24 cellular contexts compared by ENCODE assay signal in the genomic region with DNA sequence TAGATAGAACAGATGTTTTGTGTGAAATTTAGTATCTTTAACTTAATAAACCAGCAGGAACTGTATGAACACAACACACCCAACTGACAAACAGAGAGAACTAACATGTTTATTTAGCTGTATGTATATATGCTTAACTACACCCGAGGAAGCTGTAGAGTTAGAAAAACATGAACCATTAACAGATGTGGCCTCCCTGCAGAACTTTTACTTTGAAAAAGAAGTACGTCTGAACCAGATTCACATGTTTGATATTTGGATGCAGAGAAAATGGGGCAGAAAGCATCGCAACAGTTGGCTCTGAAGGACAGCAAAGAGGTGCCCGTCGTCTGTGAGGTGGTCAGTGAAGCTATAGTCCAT. TPM values are rescaled to one million over a fixed set of nuclear protein-coding genes. Genes with fewer than 3 reads are reported as not detected.
"Had no signal": no experiment of that assay in that cellular context is flagged by ENCODE, and none has a peak within 500 bp of the region (broad histone marks: within the 10 kb centered on the region; RNA-seq: fewer than 3 reads in every experiment).

A gene with protein sequence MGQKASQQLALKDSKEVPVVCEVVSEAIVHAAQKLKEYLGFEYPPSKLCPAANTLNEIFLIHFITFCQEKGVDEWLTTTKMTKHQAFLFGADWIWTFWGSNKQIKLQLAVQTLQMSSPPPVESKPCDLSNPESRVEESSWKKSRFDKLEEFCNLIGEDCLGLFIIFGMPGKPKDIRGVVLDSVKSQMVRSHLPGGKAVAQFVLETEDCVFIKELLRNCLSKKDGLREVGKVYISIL (plus strand): TSS at position 155 of the 360 bp plus-strand sequence. CDS start 116 bp downstream, at position 271.

- DNase-seq: activated B cell treated with CpG ODN at 0.5 μM for 24 hours; activated CD4-positive, alpha-beta memory T cell treated with anti-CD3 and anti-CD28 coated beads, Interleukin-2, amount 10 ng/mL, durations not matched to agents 7 days and 5 days; activated CD4-positive, alpha-beta T cell treated with anti-CD3 and anti-CD28 coated beads for 4 hours; activated naive CD4-positive, alpha-beta T cell treated with Interleukin-2 at 50 U/mL for 16 hours; activated naive CD8-positive, alpha-beta T cell treated with anti-CD3 and anti-CD28 coated beads, Interleukin-2, amount 10 ng/mL, durations not matched to agents 7 days and 5 days; activated T-cell treated with anti-CD3 and anti-CD28 coated beads, Interleukin-2, amount 50 U/mL, for 24 hours; amygdala; endodermal cell; foreskin fibroblast; glutamatergic neuron; hypothalamus; kidney; left ventricle myocardium inferior; mesenchymal stem cell; nucleus accumbens; right cardiac atrium; stimulated activated CD4-positive, alpha-beta T cell treated with anti-CD3 and anti-CD28 coated beads, Interleukin-15, amount 100 ng/mL, for 24 hours; stimulated activated CD4-positive, alpha-beta T cell treated with anti-CD3 and anti-CD28 coated beads, Interleukin-4, amount 100 ng/mL, for 1 hour; T-cell; testis had no signal

- ATAC-seq: right cardiac atrium, T-cell had no signal

- H3K27me3 ChIP-seq: testis had no signal

- H3K9me3 Mint-ChIP-seq: activated B cell treated with CpG ODN at 0.5 μM for 24 hours; activated CD4-positive, alpha-beta memory T cell treated with anti-CD3 and anti-CD28 coated beads, Interleukin-2, amount 10 ng/mL, durations not matched to agents 7 days and 5 days; activated naive CD8-positive, alpha-beta T cell treated with anti-CD3 and anti-CD28 coated beads, Interleukin-2, amount 10 ng/mL, durations not matched to agents 7 days and 5 days; activated T-cell treated with anti-CD3 and anti-CD28 coated beads, Interleukin-2, amount 50 U/mL, for 24 hours; activated T-helper 2 cell treated with anti-CD3 and anti-CD28 coated beads, Interferon-gamma antibody, Interleukin-2, Interleukin-4, amounts not matched to agents 10 μg/mL and 5 μg/mL and 100 μg/mL, durations not matched to agents 14 hours and 24 hours and 36 hours; endodermal cell; nephron; T-cell had no signal

- H3K4me1 Mint-ChIP-seq: activated B cell treated with CpG ODN at 0.5 μM for 24 hours; activated CD4-positive, alpha-beta memory T cell treated with anti-CD3 and anti-CD28 coated beads, Interleukin-2, amount 10 ng/mL, durations not matched to agents 7 days and 5 days; activated naive CD8-positive, alpha-beta T cell treated with anti-CD3 and anti-CD28 coated beads, Interleukin-2, amount 10 ng/mL, durations not matched to agents 7 days and 5 days; endodermal cell; nephron; T-cell had no signal

- H3K27me3 Mint-ChIP-seq: activated T-cell treated with anti-CD3 and anti-CD28 coated beads, Interleukin-2, amount 50 U/mL, for 24 hours had no signal

- H3K27ac ChIP-seq: epithelial cell of prostate, left ventricle myocardium inferior, skin epidermis, testis had no signal

- H3K27ac Mint-ChIP-seq: activated B cell treated with CpG ODN at 0.5 μM for 24 hours; activated CD4-positive, alpha-beta memory T cell treated with anti-CD3 and anti-CD28 coated beads, Interleukin-2, amount 10 ng/mL, durations not matched to agents 7 days and 5 days; activated naive CD8-positive, alpha-beta T cell treated with anti-CD3 and anti-CD28 coated beads, Interleukin-2, amount 10 ng/mL, durations not matched to agents 7 days and 5 days; activated T-cell treated with anti-CD3 and anti-CD28 coated beads, Interleukin-2, amount 50 U/mL, for 24 hours; activated T-helper 2 cell treated with anti-CD3 and anti-CD28 coated beads, Interferon-gamma antibody, Interleukin-2, Interleukin-4, amounts not matched to agents 10 μg/mL and 5 μg/mL and 100 μg/mL, durations not matched to agents 14 hours and 24 hours and 36 hours; endodermal cell; nephron; T-cell had no signal

- H3K4me1 ChIP-seq: left ventricle myocardium inferior, testis had no signal

- H3K4me3 Mint-ChIP-seq: activated B cell treated with CpG ODN at 0.5 μM for 24 hours; activated CD4-positive, alpha-beta memory T cell treated with anti-CD3 and anti-CD28 coated beads, Interleukin-2, amount 10 ng/mL, durations not matched to agents 7 days and 5 days; activated naive CD8-positive, alpha-beta T cell treated with anti-CD3 and anti-CD28 coated beads, Interleukin-2, amount 10 ng/mL, durations not matched to agents 7 days and 5 days; activated T-cell treated with anti-CD3 and anti-CD28 coated beads, Interleukin-2, amount 50 U/mL, for 24 hours; endodermal cell; nephron; T-cell had no signal

- H3K9me3 ChIP-seq: left ventricle myocardium inferior, testis had no signal

- H3K4me3 ChIP-seq: left ventricle myocardium inferior, skin epidermis, testis had no signal

RNA-seq across cellular contexts. Expression of the gene that starts here (rescaled TPM):
- total RNA-seq: activated CD4-positive, alpha-beta memory T cell treated with anti-CD3 and anti-CD28 coated beads, Interleukin-2, amount 10 ng/mL, durations not matched to agents 7 days and 5 days had no signal
